In genomic region chr20:41879151-41879550, GRCh38 we compare ENCODE assay signal across 32 cellular contexts.
"Had no signal": no experiment of that assay in that cellular context is flagged by ENCODE, and none has a peak within 500 bp of the region (broad histone marks: within the 10 kb centered on the region; RNA-seq: fewer than 3 reads in every experiment).

No MANE protein-coding gene starts in this region.

- H3K4me1 ChIP-seq: adrenal gland, body of pancreas, breast epithelium had no signal

- ATAC-seq: activated CD8-positive, alpha-beta T cell treated with anti-CD3 and anti-CD28 coated beads for 36 hours; activated naive CD4-positive, alpha-beta T cell treated with anti-CD3 and anti-CD28 coated beads, Interleukin-2, amount 50 U/mL, for 72 hours; activated T-cell treated with anti-CD3 and anti-CD28 coated beads, Interleukin-2, amount 50 U/mL, for 4 hours; activated T-cell treated with anti-CD3 and anti-CD28 coated beads, Interleukin-2, amount 50 U/mL, for 72 hours; activated T-helper 17 cell treated with anti-CD3 and anti-CD28 coated beads, Interleukin-2, amount 50 U/mL, for 72 hours; body of pancreas had no signal

- H3K9me3 ChIP-seq: adrenal gland, body of pancreas, breast epithelium had no signal

- H3K4me3 ChIP-seq: adrenal gland, body of pancreas, breast epithelium had no signal

- H3K27me3 ChIP-seq: adrenal gland, body of pancreas, brain microvascular endothelial cell, breast epithelium had no signal

- DNase-seq: activated B cell treated with CpG ODN at 0.5 μM for 24 hours; activated CD4-positive, alpha-beta memory T cell treated with anti-CD3 and anti-CD28 coated beads for 36 hours; activated CD4-positive, alpha-beta T cell treated with anti-CD3 and anti-CD28 coated beads for 4 hours; activated CD4-positive, alpha-beta T cell treated with anti-CD3 and anti-CD28 coated beads, Interleukin-2, amount 10 ng/mL, durations not matched to agents 24 days and 14 days; activated CD4-positive, alpha-beta T cell treated with anti-CD3 and anti-CD28 coated beads, Interleukin-2, amount 50 U/mL, for 1 hour; activated CD4-positive, alpha-beta T cell treated with anti-CD3 and anti-CD28 coated beads, Interleukin-2, amount 50 U/mL, for 4 hours; activated CD4-positive, CD25-positive, alpha-beta regulatory T cell treated with anti-CD3 and anti-CD28 coated beads, Interleukin-2, amount 50 U/mL, for 72 hours; activated CD8-positive, alpha-beta memory T cell treated with anti-CD3 and anti-CD28 coated beads, Interleukin-2, amount 50 U/mL, for 4 hours; activated CD8-positive, alpha-beta T cell treated with anti-CD3 and anti-CD28 coated beads for 36 hours; activated effector memory CD4-positive, alpha-beta T cell treated with anti-CD3 and anti-CD28 coated beads, Interleukin-2, amount 50 U/mL, for 16 hours; activated gamma-delta T cell treated with Interleukin-2 at 50 U/mL for 16 hours; activated naive CD4-positive, alpha-beta T cell; activated naive CD4-positive, alpha-beta T cell treated with anti-CD3 and anti-CD28 coated beads for 36 hours; activated naive CD4-positive, alpha-beta T cell treated with anti-CD3 and anti-CD28 coated beads, Interleukin-2, amount 50 U/mL, for 16 hours; activated naive CD8-positive, alpha-beta T cell treated with anti-CD3 and anti-CD28 coated beads for 36 hours; activated T-cell treated with anti-CD3 and anti-CD28 coated beads for 4 hours; activated T-cell treated with anti-CD3 and anti-CD28 coated beads, Interleukin-2, amount 50 U/mL, for 1 hour; activated T-cell treated with anti-CD3 and anti-CD28 coated beads, Interleukin-2, amount 50 U/mL, for 4 hours; activated T-cell treated with anti-CD3 and anti-CD28 coated beads, Interleukin-2, amount 50 U/mL, for 72 hours; adrenal gland; amniotic stem cell; aorta; body of pancreas; brain microvascular endothelial cell; central memory CD4-positive, alpha-beta T cell; T-helper 1 cell; T-helper 2 cell; T-helper 9 cell had no signal

- H3K36me3 ChIP-seq: adrenal gland, brain microvascular endothelial cell, breast epithelium had no signal

- H3K27ac ChIP-seq: adrenal gland, body of pancreas, brain microvascular endothelial cell, breast epithelium, VCaP had no signal
